Comparison of ENCODE assay signal across 8 cellular contexts in the genomic region with DNA sequence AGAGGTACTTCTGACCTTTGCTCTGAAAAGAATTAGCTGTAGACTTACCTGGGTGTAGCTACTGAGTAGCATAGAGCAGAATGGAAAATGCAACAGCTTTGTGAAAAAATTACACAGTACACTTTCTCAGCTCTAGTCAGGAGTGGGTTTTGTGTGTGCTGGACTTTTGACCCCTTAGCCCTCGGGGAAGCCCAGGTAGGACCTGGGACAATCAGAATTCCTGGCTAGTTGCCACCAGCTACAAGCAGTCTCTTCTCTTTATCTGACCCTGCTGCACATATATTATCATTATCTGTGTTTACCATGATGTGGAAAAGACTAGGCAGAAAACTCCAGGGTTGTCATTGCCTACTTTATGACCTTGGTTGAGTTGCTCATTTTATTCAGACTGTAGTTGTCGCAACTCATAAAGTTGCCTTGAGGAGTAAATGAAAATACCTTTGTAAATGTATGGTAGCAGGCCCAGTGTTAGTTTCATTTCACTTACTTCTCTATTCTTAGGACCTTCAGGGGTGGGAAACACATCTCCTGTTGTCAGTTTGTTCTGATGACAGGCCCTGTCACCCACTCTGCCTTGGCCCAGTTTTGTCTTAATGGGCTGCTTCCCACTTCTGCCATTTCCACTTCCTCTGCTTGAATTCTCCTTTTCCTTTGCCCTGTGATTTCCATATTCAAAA. TPM values are rescaled to one million over a fixed set of nuclear protein-coding genes. Genes with fewer than 3 reads are reported as not detected.
A peak's percentile ranks its signal among the peaks of the same experiment; 100 is the strongest.
DNase-seq lines count a peak whose midpoint lies in the region; ATAC-seq and TF ChIP-seq lines count a peak whose summit lies in the region.

No MANE protein-coding gene starts in this region.

- no peak for TF ChIP-seq RAD21 in SK-N-SH (IDR thresholded peaks at IDR 0.05; ENCODE audit: low read length)

- H3K4me1 ChIP-seq in SK-N-SH (ENCODE audit: control insufficient read depth in 1 of 2, insufficient read depth in 2 of 2, low read depth in 1 of 2, low read length in 1 of 2): peaks cover 28 to 33% of the 10 kb centered on the region in 2 experiments; a peak in 3 of 4 replicates
- peaks cover 26 to 27% of the 10 kb centered on the region in 2 experiments for H3K4me1 ChIP-seq in neutrophil (ENCODE audit: control insufficient read depth in 1 of 2, insufficient read depth in 1 of 2, low read depth in 1 of 2, low read length in 1 of 2)

- H3K36me3 ChIP-seq in SK-N-SH (replicated peaks in 1 of 2; ENCODE audit: control insufficient read depth in 1 of 2, insufficient read depth in 2 of 2, low read length in 1 of 2): peaks cover 2 to 26% of the 10 kb centered on the region in 2 experiments
- no peaks in the 10 kb centered on the region for H3K36me3 ChIP-seq in neutrophil

- H3K4me3 ChIP-seq in SK-N-SH (ENCODE audit: low read depth in 2 of 2, low read length in 1 of 2) (no peak overlapping the region; a peak in 1 of 4 replicates), neutrophil (ENCODE audit: low read depth in 1 of 2, low read length in 1 of 2) (no peak overlapping the region)

- peak overlapping the region; percentile 62 for H3K4me3 Mint-ChIP-seq in activated B cell treated with CpG ODN at 0.5 μM for 24 hours

- H3K27me3 Mint-ChIP-seq in activated B cell treated with CpG ODN at 0.5 μM for 24 hours: no peaks in the 10 kb centered on the region

- H3K9me2 ChIP-seq in SK-N-SH: no peaks in the 10 kb centered on the region

- H3K9ac ChIP-seq in SK-N-SH: no peak overlapping the region

- whole genome bisulfite sequencing in SK-N-SH (ENCODE audit: low lambda C conversion rate): 97% methylated on average over 2 of the region's 2 CpGs

- H3K27me3 ChIP-seq in SK-N-SH (ENCODE audit: insufficient read depth) (no peaks in the 10 kb centered on the region), neutrophil (no peaks in the 10 kb centered on the region)

- no peak overlapping the region for H3K4me2 ChIP-seq in SK-N-SH

- intact Hi-C loops in activated B cell treated with CpG ODN at 0.5 μM for 24 hours (cut with micrococcal nuclease): no loop called here

- H3F3A ChIP-seq in SK-N-SH (replicated peaks; ENCODE audit: insufficient read depth): peaks cover 39% of the 10 kb centered on the region

- H3K4me1 Mint-ChIP-seq in activated B cell treated with CpG ODN at 0.5 μM for 24 hours: peaks cover 73% of the 10 kb centered on the region

- H3K27ac ChIP-seq in SK-N-SH (ENCODE audit: low read depth in 2 of 2, low read length in 1 of 2) (peak overlapping the region; percentile 51 to 81; a peak in 3 of 4 replicates), neutrophil (peak overlapping the region; percentile 21)

- CTCF ChIA-PET in SK-N-SH (lab: Yijun Ruan, JAX) (no interaction called here), activated B cell treated with CpG ODN at 0.5 μM for 24 hours (lab: Charles Lee) (no interaction called here)

- no peak overlapping the region for H2AFZ ChIP-seq in SK-N-SH (ENCODE audit: low read depth)

- peaks cover 100% of the 10 kb centered on the region for H3K79me2 ChIP-seq in SK-N-SH (ENCODE audit: insufficient read depth)

- H3K27ac Mint-ChIP-seq in activated B cell treated with CpG ODN at 0.5 μM for 24 hours: peak overlapping the region; percentile 83

- TF ChIP-seq CTCF in SK-N-SH (IDR thresholded peaks at IDR 0.05) (no peak), activated B cell treated with CpG ODN at 0.5 μM for 24 hours (IDR thresholded peaks at IDR 0.05) (no peak), neutrophil (IDR thresholded peaks at IDR 0.05) (no peak)

- DNase-seq in SK-N-SH: no peak
- no peak for DNase-seq in activated B cell treated with CpG ODN at 0.5 μM for 24 hours
- DNase-seq in stimulated activated CD8-positive, alpha-beta memory T cell treated with anti-CD3 and anti-CD28 coated beads, Interleukin-4, amount 100 ng/mL, for 48 hours: no peak
- DNase-seq in NK-92 (lab: John Stamatoyannopoulos, UW; ENCODE audit: unreplicated experiment): no peak

- ATAC-seq in SK-N-SH treated with all-trans-retinoic acid at 6 μM for 48 hours (no peak), HG03095 (IDR thresholded peaks at IDR 0.05; ENCODE audit: unreplicated experiment) (peak; percentile 15), activated B cell treated with CpG ODN at 0.5 μM for 24 hours (ENCODE audit: low read depth) (no peak), HG03469 (IDR thresholded peaks at IDR 0.05; ENCODE audit: unreplicated experiment) (no peak)

- no peaks in the 10 kb centered on the region for H3K9me3 Mint-ChIP-seq in activated B cell treated with CpG ODN at 0.5 μM for 24 hours

- no peak for TF ChIP-seq EP300 in SK-N-SH (IDR thresholded peaks at IDR 0.05; ENCODE audit: borderline replicate concordance in 1 of 2, low read depth in 1 of 2, low read length in 1 of 2)

- peaks cover 10% of the 10 kb centered on the region for H3K36me3 Mint-ChIP-seq in activated B cell treated with CpG ODN at 0.5 μM for 24 hours (ENCODE audit: low read depth)

- H4K20me1 ChIP-seq in SK-N-SH (ENCODE audit: insufficient read depth): peaks cover 76% of the 10 kb centered on the region

- POLR2A ChIA-PET in SK-N-SH (lab: Yijun Ruan, JAX): no interaction called here
- POLR2A ChIA-PET in activated B cell treated with CpG ODN at 0.5 μM for 24 hours (lab: Charles Lee): no interaction called here

- no peaks in the 10 kb centered on the region for H3K9me3 ChIP-seq in SK-N-SH
- no peaks in the 10 kb centered on the region for H3K9me3 ChIP-seq in neutrophil

TF ChIP-seq in SK-N-SH, 30 proteins besides CTCF, POLR2A, EP300 and RAD21:
- TF ChIP-seq POLR2AphosphoS5 (IDR thresholded peaks at IDR 0.05; ENCODE audit: low read depth, low read length): peak; percentile 39; the same call in 1 of the 2 replicates
- TF ChIP-seq, protein P1, sequence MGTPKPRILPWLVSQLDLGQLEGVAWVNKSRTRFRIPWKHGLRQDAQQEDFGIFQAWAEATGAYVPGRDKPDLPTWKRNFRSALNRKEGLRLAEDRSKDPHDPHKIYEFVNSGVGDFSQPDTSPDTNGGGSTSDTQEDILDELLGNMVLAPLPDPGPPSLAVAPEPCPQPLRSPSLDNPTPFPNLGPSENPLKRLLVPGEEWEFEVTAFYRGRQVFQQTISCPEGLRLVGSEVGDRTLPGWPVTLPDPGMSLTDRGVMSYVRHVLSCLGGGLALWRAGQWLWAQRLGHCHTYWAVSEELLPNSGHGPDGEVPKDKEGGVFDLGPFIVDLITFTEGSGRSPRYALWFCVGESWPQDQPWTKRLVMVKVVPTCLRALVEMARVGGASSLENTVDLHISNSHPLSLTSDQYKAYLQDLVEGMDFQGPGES (IDR thresholded peaks at IDR 0.05; ENCODE audit: low read depth, low read length): no peak

TF ChIP-seq in SK-N-SH treated with all-trans-retinoic acid at 6 μM for 48 hours, 23 proteins besides CTCF, POLR2A, EP300 and RAD21 (continues in another document):
- TF ChIP-seq ZC3H10 (CRISPR knock-in tag; IDR thresholded peaks at IDR 0.05): no peak
- TF ChIP-seq OSR1 (CRISPR knock-in tag; IDR thresholded peaks at IDR 0.05): no peak
- TF ChIP-seq CSDC2 (CRISPR knock-in tag; IDR thresholded peaks at IDR 0.05): no peak
- no peak for TF ChIP-seq ZNF8 (CRISPR knock-in tag; IDR thresholded peaks at IDR 0.05)
- TF ChIP-seq ZNF565 (CRISPR knock-in tag; conservative IDR thresholded peaks at IDR 0.05; ENCODE audit: low read depth): no peak
- TF ChIP-seq, protein P2, sequence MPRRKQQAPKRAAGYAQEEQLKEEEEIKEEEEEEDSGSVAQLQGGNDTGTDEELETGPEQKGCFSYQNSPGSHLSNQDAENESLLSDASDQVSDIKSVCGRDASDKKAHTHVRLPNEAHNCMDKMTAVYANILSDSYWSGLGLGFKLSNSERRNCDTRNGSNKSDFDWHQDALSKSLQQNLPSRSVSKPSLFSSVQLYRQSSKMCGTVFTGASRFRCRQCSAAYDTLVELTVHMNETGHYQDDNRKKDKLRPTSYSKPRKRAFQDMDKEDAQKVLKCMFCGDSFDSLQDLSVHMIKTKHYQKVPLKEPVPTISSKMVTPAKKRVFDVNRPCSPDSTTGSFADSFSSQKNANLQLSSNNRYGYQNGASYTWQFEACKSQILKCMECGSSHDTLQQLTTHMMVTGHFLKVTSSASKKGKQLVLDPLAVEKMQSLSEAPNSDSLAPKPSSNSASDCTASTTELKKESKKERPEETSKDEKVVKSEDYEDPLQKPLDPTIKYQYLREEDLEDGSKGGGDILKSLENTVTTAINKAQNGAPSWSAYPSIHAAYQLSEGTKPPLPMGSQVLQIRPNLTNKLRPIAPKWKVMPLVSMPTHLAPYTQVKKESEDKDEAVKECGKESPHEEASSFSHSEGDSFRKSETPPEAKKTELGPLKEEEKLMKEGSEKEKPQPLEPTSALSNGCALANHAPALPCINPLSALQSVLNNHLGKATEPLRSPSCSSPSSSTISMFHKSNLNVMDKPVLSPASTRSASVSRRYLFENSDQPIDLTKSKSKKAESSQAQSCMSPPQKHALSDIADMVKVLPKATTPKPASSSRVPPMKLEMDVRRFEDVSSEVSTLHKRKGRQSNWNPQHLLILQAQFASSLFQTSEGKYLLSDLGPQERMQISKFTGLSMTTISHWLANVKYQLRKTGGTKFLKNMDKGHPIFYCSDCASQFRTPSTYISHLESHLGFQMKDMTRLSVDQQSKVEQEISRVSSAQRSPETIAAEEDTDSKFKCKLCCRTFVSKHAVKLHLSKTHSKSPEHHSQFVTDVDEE (CRISPR knock-in tag; IDR thresholded peaks at IDR 0.05): no peak
- TF ChIP-seq ZNF70 (CRISPR knock-in tag; IDR thresholded peaks at IDR 0.05): no peak
- TF ChIP-seq, protein P3, sequence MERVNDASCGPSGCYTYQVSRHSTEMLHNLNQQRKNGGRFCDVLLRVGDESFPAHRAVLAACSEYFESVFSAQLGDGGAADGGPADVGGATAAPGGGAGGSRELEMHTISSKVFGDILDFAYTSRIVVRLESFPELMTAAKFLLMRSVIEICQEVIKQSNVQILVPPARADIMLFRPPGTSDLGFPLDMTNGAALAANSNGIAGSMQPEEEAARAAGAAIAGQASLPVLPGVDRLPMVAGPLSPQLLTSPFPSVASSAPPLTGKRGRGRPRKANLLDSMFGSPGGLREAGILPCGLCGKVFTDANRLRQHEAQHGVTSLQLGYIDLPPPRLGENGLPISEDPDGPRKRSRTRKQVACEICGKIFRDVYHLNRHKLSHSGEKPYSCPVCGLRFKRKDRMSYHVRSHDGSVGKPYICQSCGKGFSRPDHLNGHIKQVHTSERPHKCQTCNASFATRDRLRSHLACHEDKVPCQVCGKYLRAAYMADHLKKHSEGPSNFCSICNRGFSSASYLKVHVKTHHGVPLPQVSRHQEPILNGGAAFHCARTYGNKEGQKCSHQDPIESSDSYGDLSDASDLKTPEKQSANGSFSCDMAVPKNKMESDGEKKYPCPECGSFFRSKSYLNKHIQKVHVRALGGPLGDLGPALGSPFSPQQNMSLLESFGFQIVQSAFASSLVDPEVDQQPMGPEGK (CRISPR knock-in tag; IDR thresholded peaks at IDR 0.05; ENCODE audit: borderline replicate concordance): no peak
- no peak for TF ChIP-seq RARB (CRISPR knock-in tag; IDR thresholded peaks at IDR 0.05)

RNA-seq across cellular contexts. Expression of a gene that starts 5.4 kb away (rescaled TPM):
- 85.8 and 146 TPM in 2 replicates for polyA plus RNA-seq in SK-N-SH (2012; rRNA removed)
- 148 and 159 TPM in 2 replicates for polyA plus RNA-seq in SK-N-SH (2012; cell fraction: cytosol; rRNA removed)
- polyA plus RNA-seq in SK-N-SH (2012; cell fraction: nucleus; rRNA removed): 72.1 and 172 TPM in 2 replicates
- 28.3 and 33.5 TPM in 2 replicates for total RNA-seq in activated B cell treated with CpG ODN at 0.5 μM for 24 hours
